Comparison of ENCODE assay signal across 29 cellular contexts in genomic region chr13:45314822-45315221, GRCh38.
"Had no signal": no experiment of that assay in that cellular context is flagged by ENCODE, and none has a peak within 500 bp of the region (broad histone marks: within the 10 kb centered on the region; RNA-seq: fewer than 3 reads in every experiment).

No MANE protein-coding gene starts in this region.

- H3K27ac Mint-ChIP-seq: effector memory CD8-positive, alpha-beta T cell; endodermal cell had no signal

- H3K27me3 ChIP-seq: colonic mucosa, dorsolateral prefrontal cortex, esophagus muscularis mucosa, esophagus squamous epithelium, foreskin keratinocyte, gastrocnemius medialis, gastroesophageal sphincter had no signal

- DNase-seq: colonic mucosa; cortex of kidney; dermis blood vessel endothelial cell; dorsolateral prefrontal cortex; effector CD4-positive, alpha-beta T cell; effector CD8-positive, alpha-beta T cell; effector memory CD4-positive, alpha-beta T cell; effector memory CD8-positive, alpha-beta T cell; erythroblast; esophagus squamous epithelium; foreskin fibroblast; foreskin keratinocyte; foreskin melanocyte; gastrocnemius medialis; glutamatergic neuron; head of caudate nucleus had no signal

- H3K36me3 ChIP-seq: colonic mucosa, esophagus muscularis mucosa, esophagus squamous epithelium, gastrocnemius medialis, gastroesophageal sphincter, heart left ventricle, heart right ventricle had no signal

- FAIRE-seq: colon, endometrium, endothelial cell of umbilical vein, frontal cortex had no signal

- H3K9me3 Mint-ChIP-seq: dendritic cell treated with granulocyte-macrophage colony-stimulating factor and Interleukin-4, amounts not matched to agents 40 ng/mL and 50 ng/mL, for 4 days; effector memory CD8-positive, alpha-beta T cell; endodermal cell had no signal

- H3K4me3 Mint-ChIP-seq: dendritic cell treated with granulocyte-macrophage colony-stimulating factor and Interleukin-4, amounts not matched to agents 40 ng/mL and 50 ng/mL, for 4 days; effector memory CD8-positive, alpha-beta T cell; endodermal cell had no signal

- H3K27ac ChIP-seq: colonic mucosa, coronary artery, dorsolateral prefrontal cortex, epithelial cell of prostate, esophagus muscularis mucosa, esophagus squamous epithelium, foreskin keratinocyte, gastrocnemius medialis, gastroesophageal sphincter, heart left ventricle, heart right ventricle had no signal

- ATAC-seq: effector memory CD8-positive, alpha-beta T cell; esophagus mucosa; foreskin keratinocyte; gastrocnemius medialis; gastroesophageal sphincter had no signal

- H3K4me1 ChIP-seq: foreskin keratinocyte had no signal

- H3K9me3 ChIP-seq: colonic mucosa, esophagus muscularis mucosa, esophagus squamous epithelium, gastrocnemius medialis, gastroesophageal sphincter, heart left ventricle, heart right ventricle had no signal

- H3K4me3 ChIP-seq: colonic mucosa, coronary artery, dorsolateral prefrontal cortex, esophagus muscularis mucosa, esophagus squamous epithelium, gastrocnemius medialis, gastroesophageal sphincter, heart left ventricle, heart right ventricle had no signal
